Comparison of ENCODE assay signal across 33 cellular contexts in genomic region chr12:89432396-89432795, GRCh38.
"Had no signal": no experiment of that assay in that cellular context is flagged by ENCODE, and none has a peak within 500 bp of the region (broad histone marks: within the 10 kb centered on the region; RNA-seq: fewer than 3 reads in every experiment).

No MANE protein-coding gene starts in this region.

- ATAC-seq: activated CD4-positive, CD25-positive, alpha-beta regulatory T cell treated with anti-CD3 and anti-CD28 coated beads, Interleukin-2, amount 50 U/mL, for 24 hours; activated CD8-positive, alpha-beta T cell treated with anti-CD3 and anti-CD28 coated beads for 36 hours; activated T-cell treated with anti-CD3 and anti-CD28 coated beads, Interleukin-2, amount 50 U/mL, for 4 hours; activated T-helper 17 cell treated with anti-CD3 and anti-CD28 coated beads, Interleukin-2, amount 50 U/mL, for 72 hours; gastroesophageal sphincter; T-helper 17 cell had no signal

- H3K9me3 ChIP-seq: ascending aorta, breast epithelium, colonic mucosa, esophagus squamous epithelium, gastroesophageal sphincter had no signal

- H3K27me3 ChIP-seq: ascending aorta, breast epithelium, cardiac muscle cell, colonic mucosa, esophagus squamous epithelium, gastroesophageal sphincter had no signal

- H3K36me3 ChIP-seq: ascending aorta, breast epithelium, cardiac muscle cell, colonic mucosa, esophagus squamous epithelium, gastroesophageal sphincter, WERI-Rb-1 had no signal

- H3K4me3 ChIP-seq: ascending aorta, breast epithelium, cardiac muscle cell, colonic mucosa, esophagus squamous epithelium, gastroesophageal sphincter had no signal

- H3K27ac Mint-ChIP-seq: activated B cell treated with CpG ODN at 0.5 μM for 24 hours; activated CD8-positive, alpha-beta T cell treated with anti-CD3 and anti-CD28 coated beads for 36 hours; activated naive CD8-positive, alpha-beta T cell; brain; T-helper 17 cell; T-helper 2 cell treated with Interferon-gamma antibody and Interleukin-4, amounts not matched to agents 5 μg/mL and 100 μg/mL, for 36 hours had no signal

- DNase-seq: activated B cell treated with CpG ODN at 0.5 μM for 24 hours; activated CD4-positive, alpha-beta T cell treated with anti-CD3 and anti-CD28 coated beads for 48 hours; activated CD4-positive, alpha-beta T cell treated with anti-CD3 and anti-CD28 coated beads, Interleukin-2, amount 50 U/mL, for 1 hour; activated CD4-positive, alpha-beta T cell treated with anti-CD3 and anti-CD28 coated beads, Interleukin-2, amount 50 U/mL, for 48 hours; activated CD8-positive, alpha-beta memory T cell treated with anti-CD3 and anti-CD28 coated beads for 24 hours; activated CD8-positive, alpha-beta T cell treated with anti-CD3 and anti-CD28 coated beads for 36 hours; activated effector memory CD4-positive, alpha-beta T cell treated with Interleukin-2 at 50 U/mL for 16 hours; activated gamma-delta T cell treated with Interleukin-2 at 50 U/mL for 16 hours; activated naive CD4-positive, alpha-beta T cell treated with anti-CD3 and anti-CD28 coated beads, Interleukin-2, amount 50 U/mL, for 16 hours; activated naive CD4-positive, alpha-beta T cell treated with Interleukin-2 at 50 U/mL for 16 hours; activated T-cell treated with anti-CD3 and anti-CD28 coated beads, Interleukin-2, amount 50 U/mL, for 4 hours; central memory CD4-positive, alpha-beta T cell; cerebellar nuclear complex; colonic mucosa; effector CD8-positive, alpha-beta T cell; esophagus squamous epithelium; foreskin melanocyte; T-helper 1 cell; T-helper 17 cell; T1000; WERI-Rb-1 had no signal

- H3K4me1 Mint-ChIP-seq: brain had no signal

- H3K27me3 Mint-ChIP-seq: activated B cell treated with CpG ODN at 0.5 μM for 24 hours; activated CD8-positive, alpha-beta T cell treated with anti-CD3 and anti-CD28 coated beads for 36 hours; activated naive CD8-positive, alpha-beta T cell; activated T-helper 17 cell treated with anti-CD3 and anti-CD28 coated beads, Interleukin-2, amount 50 U/mL, for 72 hours; brain; T-helper 17 cell had no signal

- H3K4me1 ChIP-seq: ascending aorta, breast epithelium, colonic mucosa, esophagus squamous epithelium, gastroesophageal sphincter had no signal

- FAIRE-seq: endometrium, endothelial cell of umbilical vein had no signal

- H3K4me3 Mint-ChIP-seq: activated B cell treated with CpG ODN at 0.5 μM for 24 hours; activated CD8-positive, alpha-beta T cell treated with anti-CD3 and anti-CD28 coated beads for 36 hours; activated naive CD8-positive, alpha-beta T cell; activated T-cell treated with anti-CD3 and anti-CD28 coated beads, Interleukin-2, amount 50 U/mL, for 4 hours; activated T-helper 17 cell treated with anti-CD3 and anti-CD28 coated beads, Interleukin-2, amount 50 U/mL, for 72 hours; brain; T-helper 17 cell; T-helper 2 cell treated with Interferon-gamma antibody and Interleukin-4, amounts not matched to agents 5 μg/mL and 100 μg/mL, for 36 hours had no signal

- H3K27ac ChIP-seq: ascending aorta, breast epithelium, cardiac muscle cell, colonic mucosa, epithelial cell of prostate, esophagus squamous epithelium, gastroesophageal sphincter, WERI-Rb-1 had no signal

- H3K9me3 Mint-ChIP-seq: activated B cell treated with CpG ODN at 0.5 μM for 24 hours; activated CD8-positive, alpha-beta T cell treated with anti-CD3 and anti-CD28 coated beads for 36 hours; activated T-cell treated with anti-CD3 and anti-CD28 coated beads, Interleukin-2, amount 50 U/mL, for 4 hours; activated T-helper 17 cell treated with anti-CD3 and anti-CD28 coated beads, Interleukin-2, amount 50 U/mL, for 72 hours; T-helper 2 cell treated with Interferon-gamma antibody and Interleukin-4, amounts not matched to agents 5 μg/mL and 100 μg/mL, for 36 hours had no signal
